ENCODE assay signal across 1 cellular context in the genomic region with DNA sequence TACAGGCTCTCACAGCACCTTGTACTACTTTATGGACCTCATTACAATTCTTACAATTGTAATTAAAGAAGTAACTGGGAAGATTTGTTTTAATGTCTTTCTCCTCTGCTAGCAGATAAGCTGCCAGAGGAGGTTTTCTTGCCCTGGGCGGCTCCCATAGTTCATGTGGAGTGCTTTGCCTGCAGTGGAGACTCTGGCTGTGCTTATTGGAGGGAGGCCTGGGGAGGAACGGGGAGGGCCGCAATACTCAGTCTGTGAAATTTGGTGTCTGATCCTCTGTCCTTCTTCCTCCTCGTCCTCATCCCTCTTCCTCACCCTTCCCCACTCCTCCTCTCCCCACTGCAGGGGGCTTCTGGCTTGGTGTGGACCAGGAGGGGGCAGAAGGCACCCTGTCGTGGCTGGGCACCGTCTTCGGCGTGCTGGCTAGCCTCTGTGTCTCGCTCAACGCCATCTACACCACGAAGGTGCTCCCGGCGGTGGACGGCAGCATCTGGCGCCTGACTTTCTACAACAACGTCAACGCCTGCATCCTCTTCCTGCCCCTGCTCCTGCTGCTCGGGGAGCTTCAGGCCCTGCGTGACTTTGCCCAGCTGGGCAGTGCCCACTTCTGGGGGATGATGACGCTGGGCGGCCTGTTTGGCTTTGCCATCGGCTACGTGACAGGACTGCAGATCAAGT.
TF ChIP-seq lines count a peak whose summit lies in the region.

No MANE protein-coding gene starts in this region.

TF ChIP-seq in K562, 482 proteins besides CTCF, POLR2A, EP300 and RAD21:
- no peak for TF ChIP-seq NR2C1 (IDR thresholded peaks at IDR 0.05)
- TF ChIP-seq NR2C1 (tag; IDR thresholded peaks at IDR 0.05) = no peak
- TF ChIP-seq NONO (IDR thresholded peaks at IDR 0.05; ENCODE audit: low read depth in 2 of 2, low read length in 1 of 2) = no peak
- no peak for TF ChIP-seq TEAD2 (tag; IDR thresholded peaks at IDR 0.05)
- no peak for TF ChIP-seq FOXA1 (IDR thresholded peaks at IDR 0.05; ENCODE audit: borderline replicate concordance)
- 0 out of 2 replicates have a peak, but pooled peaks have one; percentile 24 for TF ChIP-seq POLR2G (IDR thresholded peaks at IDR 0.05; ENCODE audit: low read depth, low read length)
- TF ChIP-seq KLF6 (CRISPR knock-in tag; IDR thresholded peaks at IDR 0.05; ENCODE audit: borderline replicate concordance) = no peak
- TF ChIP-seq POU5F1 (IDR thresholded peaks at IDR 0.05; ENCODE audit: borderline replicate concordance, low read depth, low read length, partially characterized antibody) = no peak
